2 cellular contexts compared by ENCODE assay signal in genomic region chrX:1325515-1326116, GRCh38.
A peak's percentile ranks its signal among the peaks of the same experiment; 100 is the strongest.
TF ChIP-seq lines count a peak whose summit lies in the region.

No MANE protein-coding gene starts in this region.

TF ChIP-seq in GM23338, 12 proteins besides CTCF, POLR2A, EP300 and RAD21:
- no peak for TF ChIP-seq NANOG (IDR thresholded peaks at IDR 0.05; ENCODE audit: borderline replicate concordance)
- no peak for TF ChIP-seq ZNF114 (CRISPR knock-in tag; IDR thresholded peaks at IDR 0.05)
- no peak for TF ChIP-seq CREB1 (CRISPR knock-in tag; IDR thresholded peaks at IDR 0.05; ENCODE audit: low read depth)
- no peak for TF ChIP-seq POLR2AphosphoS5 (IDR thresholded peaks at IDR 0.05; ENCODE audit: low read depth)
- no peak for TF ChIP-seq EZH2 (IDR thresholded peaks at IDR 0.05; ENCODE audit: low read depth, unreplicated experiment)
- no peak for TF ChIP-seq ZNF331 (CRISPR knock-in tag; IDR thresholded peaks at IDR 0.05; ENCODE audit: low read depth)
- TF ChIP-seq STAT1 (IDR thresholded peaks at IDR 0.05; ENCODE audit: unreplicated experiment), result no peak
- TF ChIP-seq ZNF462 (CRISPR knock-in tag; IDR thresholded peaks at IDR 0.05), result no peak
- TF ChIP-seq JUNB (IDR thresholded peaks at IDR 0.05; ENCODE audit: unreplicated experiment), result no peak
- TF ChIP-seq REST (IDR thresholded peaks at IDR 0.05; ENCODE audit: unreplicated experiment), result no peak
- no peak for TF ChIP-seq EZH2phosphoT487 (IDR thresholded peaks at IDR 0.05; ENCODE audit: unreplicated experiment)

TF ChIP-seq in GM12878, 131 proteins besides CTCF, POLR2A, EP300 and RAD21:
- no peak for TF ChIP-seq SPI1 (IDR thresholded peaks at IDR 0.05; ENCODE audit: borderline replicate concordance, insufficient read depth, low read depth, low read length)
- no peak for TF ChIP-seq ATF7 (IDR thresholded peaks at IDR 0.05; ENCODE audit: low read depth)
- no peak for TF ChIP-seq MXI1 (IDR thresholded peaks at IDR 0.05; ENCODE audit: low read depth, low read length)
- TF ChIP-seq YY1 (IDR thresholded peaks at IDR 0.05; ENCODE audit: low read depth, low read length), result no peak
- TF ChIP-seq USF2 (IDR thresholded peaks at IDR 0.05; ENCODE audit: borderline replicate concordance, low read depth, low read length), result no peak
- no peak for TF ChIP-seq CBX5 (IDR thresholded peaks at IDR 0.05; ENCODE audit: low read depth)
- TF ChIP-seq ZNF274 (IDR thresholded peaks at IDR 0.05; ENCODE audit: insufficient read depth, insufficient read length), result no peak
- no peak for TF ChIP-seq MAX (IDR thresholded peaks at IDR 0.05; ENCODE audit: low read depth, low read length)
- no peak for TF ChIP-seq ZNF24 (IDR thresholded peaks at IDR 0.05)
- TF ChIP-seq SMARCA5 (IDR thresholded peaks at IDR 0.05), result no peak
- TF ChIP-seq EED (IDR thresholded peaks at IDR 0.05; ENCODE audit: low read depth), result no peak
- no peak for TF ChIP-seq PBX3 (IDR thresholded peaks at IDR 0.05; ENCODE audit: insufficient replicate concordance, low read depth, low read length)
- TF ChIP-seq IKZF1 (conservative IDR thresholded peaks at IDR 0.05), result 0 out of 2 replicates have a peak, but pooled peaks have one; percentile 33
- TF ChIP-seq ZNF384 (IDR thresholded peaks at IDR 0.05; ENCODE audit: borderline replicate concordance, low read depth, low read length), result no peak
- TF ChIP-seq PKNOX1 (IDR thresholded peaks at IDR 0.05), result peak; percentile 21; the same call in 1 of the 2 replicates
- TF ChIP-seq MYB (IDR thresholded peaks at IDR 0.05; ENCODE audit: borderline replicate concordance, low read depth, low read length), result no peak
- no peak for TF ChIP-seq FOXM1 (IDR thresholded peaks at IDR 0.05; ENCODE audit: low read depth, low read length)
- no peak for TF ChIP-seq NFXL1 (IDR thresholded peaks at IDR 0.05; ENCODE audit: borderline replicate concordance)
- TF ChIP-seq TCF7 (IDR thresholded peaks at IDR 0.05; ENCODE audit: borderline replicate concordance), result no peak
- TF ChIP-seq CREM (IDR thresholded peaks at IDR 0.05; ENCODE audit: low read depth), result no peak
- TF ChIP-seq ZNF687 (IDR thresholded peaks at IDR 0.05), result peak; percentile 28; the same call in 1 of the 2 replicates
- TF ChIP-seq TCF3 (IDR thresholded peaks at IDR 0.05; ENCODE audit: borderline replicate concordance, insufficient read depth, low read depth, low read length), result 0 out of 2 replicates have a peak, but pooled peaks have one; percentile 8
- TF ChIP-seq POLR2AphosphoS5 (IDR thresholded peaks at IDR 0.05; ENCODE audit: low read length), result no peak
- TF ChIP-seq SREBF1 (IDR thresholded peaks at IDR 0.05; ENCODE audit: low read length), result no peak
- peak; percentile 55; the same call in 1 of the 2 replicates for TF ChIP-seq TCF12 (IDR thresholded peaks at IDR 0.05; ENCODE audit: low read depth, low read length)
- no peak for TF ChIP-seq ETV6 (conservative IDR thresholded peaks at IDR 0.05 in 1 of 2, IDR thresholded peaks at IDR 0.05 in 1 of 2; ENCODE audit: borderline replicate concordance in 1 of 2, low read depth in 1 of 2)
